Comparison of ENCODE assay signal across 9 cellular contexts in the genomic region with DNA sequence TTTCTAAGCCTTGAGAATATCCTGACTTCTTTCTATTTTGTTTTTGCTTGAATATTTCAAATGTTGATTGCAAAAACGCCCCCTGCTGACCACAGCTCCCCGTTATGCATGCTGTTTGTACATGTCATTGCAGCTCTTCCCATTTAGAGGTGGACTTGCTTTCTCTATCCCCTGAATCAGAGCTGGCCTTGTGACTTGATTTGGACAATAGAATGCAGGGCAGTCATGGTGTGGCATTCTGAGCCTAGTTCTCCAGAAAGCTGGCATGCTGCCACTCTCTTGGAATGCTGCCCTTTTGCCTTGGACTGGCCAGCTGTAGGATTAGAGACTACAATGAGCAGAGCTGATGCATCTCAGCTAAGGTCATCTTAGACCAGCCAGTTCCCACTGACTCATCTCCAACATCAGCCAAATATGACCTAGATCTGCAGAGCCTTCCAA.
A peak's percentile ranks its signal among the peaks of the same experiment; 100 is the strongest.
DNase-seq lines count a peak whose midpoint lies in the region; ATAC-seq and TF ChIP-seq lines count a peak whose summit lies in the region.
"Had no signal": no experiment of that assay in that cellular context is flagged by ENCODE, and none has a peak within 500 bp of the region (broad histone marks: within the 10 kb centered on the region; RNA-seq: fewer than 3 reads in every experiment).

No MANE protein-coding gene starts in this region.

- no peaks in the 10 kb centered on the region for H3K9me3 ChIP-seq in right atrium auricular region
- H3K9me3 ChIP-seq: SJSA1 had no signal

- no peak overlapping the region for H3K27ac ChIP-seq in right atrium auricular region
- H3K27ac ChIP-seq: SJSA1 had no signal

- no peaks in the 10 kb centered on the region for H3K4me1 ChIP-seq in right atrium auricular region
- H3K4me1 ChIP-seq: SJSA1 had no signal

- H3K4me3 Mint-ChIP-seq in T-helper 2 cell treated with Interferon-gamma antibody and Interleukin-4, amounts not matched to agents 5 μg/mL and 100 μg/mL, for 36 hours, result no peak overlapping the region

- H3K27me3 Mint-ChIP-seq in T-helper 2 cell treated with Interferon-gamma antibody and Interleukin-4, amounts not matched to agents 5 μg/mL and 100 μg/mL, for 36 hours (ENCODE audit: low read depth), result no peaks in the 10 kb centered on the region

- H3K36me3 Mint-ChIP-seq in T-helper 2 cell treated with Interferon-gamma antibody and Interleukin-4, amounts not matched to agents 5 μg/mL and 100 μg/mL, for 36 hours (ENCODE audit: low read depth), result no peaks in the 10 kb centered on the region

- 0 out of 2 replicates have a peak, but pooled peaks have one; percentile 14 for TF ChIP-seq CTCF in GM12874 (IDR thresholded peaks at IDR 0.05; ENCODE audit: insufficient read depth, low read depth, low read length)
- peak in 1 of 2 donors; percentile 57 for TF ChIP-seq CTCF in right atrium auricular region (IDR thresholded peaks at IDR 0.05)

- DNase-seq in MV-4-11 (lab: John Stamatoyannopoulos, UW) (peak; percentile 55), right atrium auricular region (ENCODE audit: low spot score) (peak; percentile 77), T-helper 1 cell (no peak)
- DNase-seq in activated naive CD4-positive, alpha-beta T cell treated with anti-CD3 and anti-CD28 coated beads, Interleukin-2, amount 50 U/mL, for 16 hours, result peak; percentile 9
- DNase-seq in stimulated activated CD4-positive, alpha-beta T cell treated with anti-CD3 and anti-CD28 coated beads, Interleukin-4, amount 100 ng/mL, for 1 hour, result peak; percentile 12
- DNase-seq in T-helper 2 cell treated with Interferon-gamma antibody and Interleukin-4, amounts not matched to agents 5 μg/mL and 100 μg/mL, for 36 hours (ENCODE audit: low spot score), result no peak

- H3K27me3 ChIP-seq in right atrium auricular region, result no peaks in the 10 kb centered on the region
- H3K27me3 ChIP-seq: SJSA1 had no signal

- H3K36me3 ChIP-seq in right atrium auricular region, result no peaks in the 10 kb centered on the region
- H3K36me3 ChIP-seq: SJSA1 had no signal

- no peak for ATAC-seq in HG03442 (IDR thresholded peaks at IDR 0.05; ENCODE audit: unreplicated experiment)

- H3K27ac Mint-ChIP-seq in T-helper 2 cell treated with Interferon-gamma antibody and Interleukin-4, amounts not matched to agents 5 μg/mL and 100 μg/mL, for 36 hours, result no peak overlapping the region

- no peaks in the 10 kb centered on the region for H3K9me3 Mint-ChIP-seq in T-helper 2 cell treated with Interferon-gamma antibody and Interleukin-4, amounts not matched to agents 5 μg/mL and 100 μg/mL, for 36 hours

- no peak overlapping the region for H3K4me3 ChIP-seq in right atrium auricular region
- H3K4me3 ChIP-seq: SJSA1 had no signal

- peaks cover 3% of the 10 kb centered on the region for H3K4me1 Mint-ChIP-seq in T-helper 2 cell treated with Interferon-gamma antibody and Interleukin-4, amounts not matched to agents 5 μg/mL and 100 μg/mL, for 36 hours (ENCODE audit: low read depth)

Comparison
In these comparisons a context has a peak if more than half of its experiments do, and no peak if none do; other contexts are left out.
1. DNase-seq: peak in MV-4-11 (single experiment), activated naive CD4-positive, alpha-beta T cell treated with anti-CD3 and anti-CD28 coated beads, Interleukin-2, amount 50 U/mL, for 16 hours (single experiment), right atrium auricular region (single experiment) and stimulated activated CD4-positive, alpha-beta T cell treated with anti-CD3 and anti-CD28 coated beads, Interleukin-4, amount 100 ng/mL, for 1 hour (single experiment); none in T-helper 1 cell (0 of 5) and T-helper 2 cell treated with Interferon-gamma antibody and Interleukin-4, amounts not matched to agents 5 μg/mL and 100 μg/mL, for 36 hours (single experiment).